In the genomic region with DNA sequence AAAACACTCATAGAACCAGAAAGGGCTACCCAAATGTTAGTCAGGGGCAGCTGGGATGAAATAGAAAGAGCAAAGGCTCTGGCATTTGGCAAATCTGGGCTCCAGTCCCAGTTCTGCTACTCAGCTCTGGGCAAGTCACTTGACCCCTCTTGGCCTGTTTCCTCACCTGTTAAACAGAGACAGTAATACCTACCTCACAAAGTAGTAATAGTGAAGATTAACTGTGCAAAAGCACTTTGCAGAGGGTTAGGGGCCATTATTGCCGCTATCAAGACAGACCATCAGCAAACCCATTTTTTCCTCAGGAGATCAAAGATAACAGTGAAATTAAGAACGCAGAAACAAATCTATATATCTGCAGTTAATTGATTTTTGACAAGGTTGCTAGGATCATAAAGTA, we compare ENCODE assay signal across 21 cellular contexts. TPM values are rescaled to one million over a fixed set of nuclear protein-coding genes. Genes with fewer than 3 reads are reported as not detected.
A peak's percentile ranks its signal among the peaks of the same experiment; 100 is the strongest.
DNase-seq lines count a peak whose midpoint lies in the region; ATAC-seq and TF ChIP-seq lines count a peak whose summit lies in the region.
"Had no signal": no experiment of that assay in that cellular context is flagged by ENCODE, and none has a peak within 500 bp of the region (broad histone marks: within the 10 kb centered on the region; RNA-seq: fewer than 3 reads in every experiment).

No MANE protein-coding gene starts in this region.

- H3K79me2 ChIP-seq in SK-N-SH (ENCODE audit: insufficient read depth): no peaks in the 10 kb centered on the region; the same call in 1 of the 2 replicates

- H3F3A ChIP-seq in SK-N-SH (replicated peaks; ENCODE audit: insufficient read depth): no peaks in the 10 kb centered on the region

- no peaks in the 10 kb centered on the region for H4K20me1 ChIP-seq in SK-N-SH (ENCODE audit: insufficient read depth)
- H4K20me1 ChIP-seq: BLaER1 had no signal

- H3K4me3 ChIP-seq in SK-N-SH (ENCODE audit: low read depth in 2 of 2, low read length in 1 of 2) (no peak overlapping the region), left lung (no peak overlapping the region), thyroid gland (replicated peaks in 1 of 3) (no peak overlapping the region), mucosa of descending colon (no peak overlapping the region)
- H3K4me3 ChIP-seq: BLaER1, SJSA1 had no signal

- POLR2A ChIA-PET in SK-N-SH (lab: Yijun Ruan, JAX): no interaction called here

- DNase-seq in SK-N-SH (peak; percentile 5), SK-N-DZ (ENCODE audit: low spot score) (peak; percentile 76), left lung (peak in 1 of 2 donors; percentile 49), thyroid gland (peak; percentile 62 to 69), mucosa of descending colon (no peak)
- DNase-seq: CD8-positive, alpha-beta T cell; DND-41; H9; Karpas-422; MM.1S; NCI-H1105 treated with DMSO at 0.1 percent for 48 hours; NCI-H1694; NCI-H2107; NCI-H226; NCI-H524; NCI-H82 had no signal

- no peaks in the 10 kb centered on the region for H3K9me2 ChIP-seq in SK-N-SH

- intact Hi-C loops in left lung (cut with DNase I) (no loop called here), thyroid gland (cut with DNase I) (no loop called here), mucosa of descending colon (cut with DNase I, micrococcal nuclease) (no loop called here)

- H3K36me3 ChIP-seq in SK-N-SH (replicated peaks in 1 of 2; ENCODE audit: control insufficient read depth in 1 of 2, insufficient read depth in 2 of 2, low read length in 1 of 2) (no peaks in the 10 kb centered on the region), left lung (no peaks in the 10 kb centered on the region), thyroid gland (no peaks in the 10 kb centered on the region), mucosa of descending colon (ENCODE audit: low read depth) (no peaks in the 10 kb centered on the region)
- H3K36me3 ChIP-seq: BLaER1, SJSA1 had no signal

- H3K27me3 ChIP-seq in SK-N-SH (ENCODE audit: insufficient read depth) (peaks cover 5% of the 10 kb centered on the region), left lung (no peaks in the 10 kb centered on the region), thyroid gland (no peaks in the 10 kb centered on the region)
- H3K27me3 ChIP-seq: BLaER1, SJSA1 had no signal

- no peak overlapping the region for H3K4me2 ChIP-seq in SK-N-SH
- H3K4me2 ChIP-seq: BLaER1 had no signal

- H3K9me3 ChIP-seq in SK-N-SH: no peaks in the 10 kb centered on the region
- no peaks in the 10 kb centered on the region for H3K9me3 ChIP-seq in left lung
- H3K9me3 ChIP-seq in thyroid gland: no peaks in the 10 kb centered on the region
- no peaks in the 10 kb centered on the region for H3K9me3 ChIP-seq in mucosa of descending colon
- H3K9me3 ChIP-seq: BLaER1, SJSA1 had no signal

- TF ChIP-seq POLR2A in thyroid gland (IDR thresholded peaks at IDR 0.05): no peak

- ATAC-seq in SK-N-SH treated with all-trans-retinoic acid at 6 μM for 48 hours (no peak), left lung (peak; percentile 71), HG02981 (IDR thresholded peaks at IDR 0.05; ENCODE audit: unreplicated experiment) (no peak), mucosa of descending colon (no peak)
- ATAC-seq: CD8-positive, alpha-beta T cell had no signal

- CTCF ChIA-PET in SK-N-SH (lab: Yijun Ruan, JAX): no interaction called here

- TF ChIP-seq EP300 in SK-N-SH (IDR thresholded peaks at IDR 0.05; ENCODE audit: borderline replicate concordance in 1 of 2, low read depth in 1 of 2, low read length in 1 of 2): no peak

- H3K27ac ChIP-seq in SK-N-SH (ENCODE audit: low read depth in 2 of 2, low read length in 1 of 2) (no peak overlapping the region), left lung (no peak overlapping the region), thyroid gland (no peak overlapping the region)
- H3K27ac ChIP-seq: BLaER1, SJSA1 had no signal

- WGBS in SK-N-SH (ENCODE audit: low lambda C conversion rate): 16% methylated on average over 2 of the region's 2 CpGs
- WGBS in thyroid gland, 2 donors: 54 to 65% methylated on average over 2 of the region's 2 CpGs

- no peak for TF ChIP-seq RAD21 in SK-N-SH (IDR thresholded peaks at IDR 0.05; ENCODE audit: low read length)

- no peak overlapping the region for H3K9ac ChIP-seq in SK-N-SH
- H3K9ac ChIP-seq: BLaER1 had no signal

- H3K4me1 ChIP-seq in SK-N-SH (ENCODE audit: control insufficient read depth in 1 of 2, insufficient read depth in 2 of 2, low read depth in 1 of 2, low read length in 1 of 2): peaks cover 0 to 2% of the 10 kb centered on the region in 2 experiments; a peak in 2 of 4 replicates
- no peaks in the 10 kb centered on the region for H3K4me1 ChIP-seq in left lung
- H3K4me1 ChIP-seq in thyroid gland: peaks cover 0 to 4% of the 10 kb centered on the region in 2 donors
- no peaks in the 10 kb centered on the region for H3K4me1 ChIP-seq in mucosa of descending colon (ENCODE audit: low read depth)
- H3K4me1 ChIP-seq: BLaER1, SJSA1 had no signal

- H2AFZ ChIP-seq in SK-N-SH (ENCODE audit: low read depth): no peak overlapping the region

- TF ChIP-seq CTCF in SK-N-SH (IDR thresholded peaks at IDR 0.05): no peak
- TF ChIP-seq CTCF in left lung (IDR thresholded peaks at IDR 0.05): no peak
- TF ChIP-seq CTCF in thyroid gland (IDR thresholded peaks at IDR 0.05): no peak
- no peak for TF ChIP-seq CTCF in mucosa of descending colon (IDR thresholded peaks at IDR 0.05)

TF ChIP-seq in SK-N-SH, 30 proteins besides CTCF, POLR2A, EP300 and RAD21:
- TF ChIP-seq TCF12 (IDR thresholded peaks at IDR 0.05) (no peak), GATA2 (CRISPR knock-in tag; IDR thresholded peaks at IDR 0.05) (peak; percentile 35; the same call in 1 of the 2 replicates)

TF ChIP-seq in SK-N-SH treated with all-trans-retinoic acid at 6 μM for 48 hours, 23 proteins besides CTCF, POLR2A, EP300 and RAD21:
- TF ChIP-seq, protein P1, sequence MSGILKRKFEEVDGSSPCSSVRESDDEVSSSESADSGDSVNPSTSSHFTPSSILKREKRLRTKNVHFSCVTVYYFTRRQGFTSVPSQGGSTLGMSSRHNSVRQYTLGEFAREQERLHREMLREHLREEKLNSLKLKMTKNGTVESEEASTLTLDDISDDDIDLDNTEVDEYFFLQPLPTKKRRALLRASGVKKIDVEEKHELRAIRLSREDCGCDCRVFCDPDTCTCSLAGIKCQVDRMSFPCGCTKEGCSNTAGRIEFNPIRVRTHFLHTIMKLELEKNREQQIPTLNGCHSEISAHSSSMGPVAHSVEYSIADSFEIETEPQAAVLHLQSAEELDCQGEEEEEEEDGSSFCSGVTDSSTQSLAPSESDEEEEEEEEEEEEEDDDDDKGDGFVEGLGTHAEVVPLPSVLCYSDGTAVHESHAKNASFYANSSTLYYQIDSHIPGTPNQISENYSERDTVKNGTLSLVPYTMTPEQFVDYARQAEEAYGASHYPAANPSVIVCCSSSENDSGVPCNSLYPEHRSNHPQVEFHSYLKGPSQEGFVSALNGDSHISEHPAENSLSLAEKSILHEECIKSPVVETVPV (CRISPR knock-in tag; IDR thresholded peaks at IDR 0.05): no peak
- no peak for TF ChIP-seq ZNF8 (CRISPR knock-in tag; IDR thresholded peaks at IDR 0.05)

RNA-seq across cellular contexts. Expression of a gene that starts 20.6 kb away (rescaled TPM):
- polyA plus RNA-seq in SK-N-SH (2012; rRNA removed): 1.2 and 1.5 TPM in 2 replicates
- polyA plus RNA-seq in SK-N-SH (2012; cell fraction: cytosol; rRNA removed): 2.0 and 2.7 TPM in 2 replicates
- 0.53 and 1.1 TPM in 2 replicates for polyA plus RNA-seq in SK-N-SH (2012; cell fraction: nucleus; rRNA removed)
- polyA plus RNA-seq in SK-N-DZ (2014; cell fraction: cytosol; rRNA removed): 16.3 and 18.8 TPM in 2 replicates
- polyA plus RNA-seq in SK-N-DZ (2014; cell fraction: nucleus; rRNA removed): 10.0 and 13.3 TPM in 2 replicates
- total RNA-seq in left lung: 10 to 100 TPM; 15.2 to 15.8 TPM
- total RNA-seq in thyroid gland: 10 to 100 TPM; 18.4 to 23.5 (median 20.8) TPM
- total RNA-seq in mucosa of descending colon: 10 to 100 TPM; 10.2 to 12.5 (median 12.0) TPM

RNA-seq across cellular contexts. Expression of a gene that starts 40.0 kb away (rescaled TPM):
- 0.03 and 0.08 TPM in 2 replicates for polyA plus RNA-seq in SK-N-SH (2012; rRNA removed)
- 0.03 and 0.05 TPM in 2 replicates for polyA plus RNA-seq in SK-N-SH (2012; cell fraction: cytosol; rRNA removed)
- polyA plus RNA-seq in SK-N-SH (2012; cell fraction: nucleus; rRNA removed): 0.02 TPM in 1 of 2 replicates, not detected in the other
- 5.1 and 7.9 TPM in 2 replicates for polyA plus RNA-seq in SK-N-DZ (2014; cell fraction: cytosol; rRNA removed)
- 4.1 and 9.3 TPM in 2 replicates for polyA plus RNA-seq in SK-N-DZ (2014; cell fraction: nucleus; rRNA removed)
- total RNA-seq in left lung (1 to 10 TPM; 1.0 to 1.8 TPM), thyroid gland (1 to 10 TPM in 1 of 4 donors, under 1 TPM in 2, not detected in 1; 0.20 to 2.9 (median 0.67) TPM), mucosa of descending colon (1 to 10 TPM in 1 of 3 donors, under 1 TPM in 2; 0.49 to 3.7 (median 0.87) TPM)
- total RNA-seq: CD8-positive, alpha-beta T cell; G401 had no signal

Comparison
In these comparisons a context has a peak if more than half of its experiments do, and no peak if none do; other contexts are left out.
1. DNase-seq: peak in SK-N-SH (single experiment), SK-N-DZ (single experiment) and thyroid gland (2 of 2); none in mucosa of descending colon (0 of 3).